12 cellular contexts compared by ENCODE assay signal in the genomic region with DNA sequence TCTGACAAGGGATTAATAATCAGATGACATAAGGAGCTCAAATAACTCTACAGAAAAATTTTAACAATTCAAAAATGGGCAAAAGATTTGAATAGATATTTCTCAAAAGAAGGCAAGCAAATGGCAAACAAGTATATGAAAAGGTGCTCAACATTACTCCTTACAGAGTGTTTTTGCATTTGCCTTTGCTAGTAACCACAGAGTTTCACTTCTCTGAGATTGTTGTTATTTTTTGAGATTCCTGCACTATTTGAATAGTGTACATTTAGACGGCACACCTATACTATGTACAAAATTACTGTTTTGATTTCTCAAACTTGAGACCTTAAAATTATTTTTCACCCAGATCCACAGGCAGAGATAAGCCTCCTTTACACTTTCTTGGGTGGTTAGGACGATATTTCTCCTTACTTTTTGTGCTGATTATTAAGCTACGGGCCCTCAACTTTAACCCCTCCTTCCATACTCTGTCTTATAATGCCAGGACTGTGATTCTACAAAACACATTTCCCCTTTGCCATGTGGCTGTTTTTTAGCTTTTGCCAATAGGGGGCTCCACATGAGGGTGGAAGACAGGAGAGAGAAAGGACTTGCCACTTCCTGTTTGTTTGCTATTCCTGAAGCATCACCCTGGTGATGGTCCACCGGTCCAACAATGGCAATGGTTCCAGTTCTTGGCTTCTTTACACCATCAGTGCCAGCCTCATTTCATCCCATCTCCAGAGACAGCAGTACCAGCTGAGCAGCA.
DNase-seq lines count a peak whose midpoint lies in the region; ATAC-seq, FAIRE-seq and TF ChIP-seq lines count a peak whose summit lies in the region.
"Had no signal": no experiment of that assay in that cellular context is flagged by ENCODE, and none has a peak within 500 bp of the region (broad histone marks: within the 10 kb centered on the region; RNA-seq: fewer than 3 reads in every experiment).

No MANE protein-coding gene starts in this region.

- CTCF ChIA-PET in GM10248 (lab: Yijun Ruan, JAX) (interaction anchor here (1.0 to 1.4 kb wide), 5 partner anchors 8 to 151 kb away, joined by 3 read pairs; no protein-coding TSS in a partner anchor), GM12878 (lab: Yijun Ruan, JAX) (interaction anchor here (0.7 to 1.5 kb wide), 7 partner anchors 8 to 306 kb away, joined by 3 to 6 read pairs (median 3); no protein-coding TSS in a partner anchor)

- in situ Hi-C loops in GM12878 (cut with MboI) = no loop called here

- no peaks in the 10 kb centered on the region for H3K9me3 Mint-ChIP-seq in activated T-cell treated with anti-CD3 and anti-CD28 coated beads, Interleukin-2, amount 50 U/mL, for 24 hours
- no peaks in the 10 kb centered on the region for H3K9me3 Mint-ChIP-seq in activated naive CD8-positive, alpha-beta T cell treated with anti-CD3 and anti-CD28 coated beads for 36 hours
- H3K9me3 Mint-ChIP-seq: activated CD4-positive, alpha-beta memory T cell treated with anti-CD3 and anti-CD28 coated beads for 36 hours had no signal

- TF ChIP-seq POLR2A in GM12878 (IDR thresholded peaks at IDR 0.05; ENCODE audit: low read depth, low read length) = no peak

- H3K36me3 Mint-ChIP-seq in activated T-cell treated with anti-CD3 and anti-CD28 coated beads, Interleukin-2, amount 50 U/mL, for 24 hours (ENCODE audit: low read depth) = no peaks in the 10 kb centered on the region
- H3K36me3 Mint-ChIP-seq in activated naive CD8-positive, alpha-beta T cell treated with anti-CD3 and anti-CD28 coated beads for 36 hours = no peaks in the 10 kb centered on the region
- H3K36me3 Mint-ChIP-seq: activated CD4-positive, alpha-beta memory T cell treated with anti-CD3 and anti-CD28 coated beads for 36 hours had no signal

- POLR2A ChIA-PET in GM10248 (lab: Yijun Ruan, JAX) (no interaction called here), GM12878 (lab: Charles Lee) (no interaction called here)

- H3K36me3 ChIP-seq in GM12878 (ENCODE audit: control insufficient read depth in 2 of 2, insufficient read depth in 2 of 2, low read length in 1 of 2) = no peaks in the 10 kb centered on the region
- no peaks in the 10 kb centered on the region for H3K36me3 ChIP-seq in aorta (ENCODE audit: control insufficient read depth in 1 of 2, insufficient read depth in 2 of 2, low read length in 1 of 2)

- intact Hi-C loops in GM12878 (cut with micrococcal nuclease; ENCODE audit: unreplicated experiment) (no loop called here), aorta (cut with DNase I) (no loop called here)

- no peak overlapping the region for H3K9ac ChIP-seq in GM12878 (ENCODE audit: control insufficient read depth, insufficient read depth, low read length)

- 1% methylated on average over 4 of the region's 4 CpGs for WGBS in GM12878 (ENCODE audit: insufficient coverage, insufficient replicate concordance, low lambda C conversion rate, missing lambda C conversion rate)
- WGBS in aorta, 2 donors = 80 to 83% methylated on average over 4 of the region's 4 CpGs

- H3K27ac ChIP-seq in GM12878 (ENCODE audit: control insufficient read depth, insufficient read depth) (no peak overlapping the region), aorta (ENCODE audit: low read depth in 1 of 2, low read length in 2 of 2) (no peak overlapping the region)

- H2AFZ ChIP-seq in GM12878 (ENCODE audit: control insufficient read depth, low read depth, low read length) = no peak overlapping the region

- no peaks in the 10 kb centered on the region for H3K4me1 ChIP-seq in GM12878 (ENCODE audit: control insufficient read depth, insufficient read depth, low read length)
- no peaks in the 10 kb centered on the region for H3K4me1 ChIP-seq in aorta (ENCODE audit: control insufficient read depth in 1 of 2, insufficient read depth in 2 of 2, low read length in 2 of 2)

- H3K27me3 Mint-ChIP-seq in activated T-cell treated with anti-CD3 and anti-CD28 coated beads, Interleukin-2, amount 50 U/mL, for 24 hours = peaks cover 30% of the 10 kb centered on the region
- peaks cover 14% of the 10 kb centered on the region for H3K27me3 Mint-ChIP-seq in activated naive CD8-positive, alpha-beta T cell treated with anti-CD3 and anti-CD28 coated beads for 36 hours

- peak; percentile 94 for FAIRE-seq in GM12878 (lab: Jason Lieb, UNC)

- ATAC-seq in GM19455 (IDR thresholded peaks at IDR 0.05; ENCODE audit: unreplicated experiment) (peak; percentile 89), HG03354 (IDR thresholded peaks at IDR 0.05; ENCODE audit: poor library complexity, severe bottlenecking, unreplicated experiment) (peak; percentile 66), GM12878 (peak; percentile 76), aorta (ENCODE audit: low FRiP score) (no peak)

- H3K27me3 ChIP-seq in GM12878 (replicated peaks in 1 of 2; ENCODE audit: control insufficient read depth in 2 of 2, insufficient read depth in 2 of 2, low read length in 1 of 2) (no peaks in the 10 kb centered on the region), aorta (ENCODE audit: control insufficient read depth in 1 of 2, insufficient read depth in 2 of 2, low read length in 1 of 2) (no peaks in the 10 kb centered on the region)

- SMC1A ChIA-PET in GM12878 (lab: Charles Lee; ENCODE audit: uncharacterized antibody, unreplicated experiment) = interaction anchor here (0.8 kb wide), 1 partner anchor 20 kb away, joined by 3 read pairs; no protein-coding TSS in a partner anchor

- peak; percentile 6 for TF ChIP-seq CTCF in GM10248 (IDR thresholded peaks at IDR 0.05; ENCODE audit: control extremely low read depth, extremely low read depth, low read depth, missing control alignments)
- TF ChIP-seq CTCF in GM12878 (IDR thresholded peaks at IDR 0.05 in 2 of 3, conservative IDR thresholded peaks at IDR 0.05 in 1 of 3; ENCODE audit: control insufficient read depth in 2 of 3, extremely low read depth in 1 of 3, insufficient read depth in 1 of 3, low read depth in 3 of 3, low read length in 3 of 3) = peak in 2 of 3 experiments; percentile 21 to 24; a peak in 1 of 6 replicates

- peak overlapping the region; percentile 39; the same call in 1 of the 2 replicates for H3K4me2 ChIP-seq in GM12878 (ENCODE audit: control insufficient read depth, insufficient read depth)

- peak; percentile 21 for DNase-seq in GM10248 (ENCODE audit: extremely low spot score)
- DNase-seq in GM12878 (ENCODE audit: low read depth, low spot score) = no peak
- DNase-seq in activated T-cell treated with anti-CD3 and anti-CD28 coated beads, Interleukin-2, amount 50 U/mL, for 24 hours = no peak
- DNase-seq in aorta = no peak
- DNase-seq in activated naive CD8-positive, alpha-beta T cell treated with anti-CD3 and anti-CD28 coated beads for 36 hours = no peak
- no peak for DNase-seq in kidney tubule cell (ENCODE audit: low spot score)
- DNase-seq: activated CD4-positive, alpha-beta memory T cell treated with anti-CD3 and anti-CD28 coated beads for 36 hours; central memory CD4-positive, alpha-beta T cell; NCI-H510A treated with DMSO at 0.1 percent for 48 hours; stimulated activated naive CD4-positive, alpha-beta T cell had no signal

- no peaks in the 10 kb centered on the region for H3K4me1 Mint-ChIP-seq in activated T-cell treated with anti-CD3 and anti-CD28 coated beads, Interleukin-2, amount 50 U/mL, for 24 hours (ENCODE audit: low read depth)
- no peaks in the 10 kb centered on the region for H3K4me1 Mint-ChIP-seq in activated naive CD8-positive, alpha-beta T cell treated with anti-CD3 and anti-CD28 coated beads for 36 hours

- H3K27ac Mint-ChIP-seq in activated T-cell treated with anti-CD3 and anti-CD28 coated beads, Interleukin-2, amount 50 U/mL, for 24 hours = no peak overlapping the region
- H3K27ac Mint-ChIP-seq in activated naive CD8-positive, alpha-beta T cell treated with anti-CD3 and anti-CD28 coated beads for 36 hours = no peak overlapping the region
- H3K27ac Mint-ChIP-seq: activated CD4-positive, alpha-beta memory T cell treated with anti-CD3 and anti-CD28 coated beads for 36 hours had no signal

- no peaks in the 10 kb centered on the region for H4K20me1 ChIP-seq in GM12878 (ENCODE audit: control insufficient read depth, insufficient read depth)

- TF ChIP-seq RAD21 in GM12878 (IDR thresholded peaks at IDR 0.05; ENCODE audit: insufficient read depth, low read depth, low read length) = no peak

- BruUV-seq in GM12878 (replicated peaks; lab: Mats Ljungman, UMichigan) = no TSS peak

- no peak overlapping the region for H3K4me3 Mint-ChIP-seq in activated T-cell treated with anti-CD3 and anti-CD28 coated beads, Interleukin-2, amount 50 U/mL, for 24 hours
- H3K4me3 Mint-ChIP-seq in activated naive CD8-positive, alpha-beta T cell treated with anti-CD3 and anti-CD28 coated beads for 36 hours = no peak overlapping the region
- H3K4me3 Mint-ChIP-seq: activated CD4-positive, alpha-beta memory T cell treated with anti-CD3 and anti-CD28 coated beads for 36 hours had no signal

- H3K9me3 ChIP-seq in GM12878 (replicated peaks; ENCODE audit: control insufficient read depth, insufficient read depth, low read length) = no peaks in the 10 kb centered on the region
- peaks cover 2% of the 10 kb centered on the region for H3K9me3 ChIP-seq in aorta (ENCODE audit: control insufficient read depth, low read length)

- RAD21 ChIA-PET in GM12878 (lab: Charles Lee; ENCODE audit: unreplicated experiment) = no interaction called here

- H3K79me2 ChIP-seq in GM12878 (ENCODE audit: control insufficient read depth, insufficient read depth, low read length) = no peaks in the 10 kb centered on the region

- H3K4me3 ChIP-seq in GM12878 (no peak overlapping the region), aorta (ENCODE audit: low read length in 2 of 2) (no peak overlapping the region)

- no peak for TF ChIP-seq EP300 in GM12878 (IDR thresholded peaks at IDR 0.05; ENCODE audit: borderline replicate concordance in 1 of 2, control insufficient read depth in 1 of 2, low read depth in 2 of 2, low read length in 2 of 2)

TF ChIP-seq in GM12878, 131 proteins besides CTCF, POLR2A, EP300 and RAD21 (continues in another document):
- no peak for TF ChIP-seq IRF3 (IDR thresholded peaks at IDR 0.05)
- TF ChIP-seq CBFB (IDR thresholded peaks at IDR 0.05; ENCODE audit: low read depth) = no peak
- no peak for TF ChIP-seq YBX1 (IDR thresholded peaks at IDR 0.05)
- TF ChIP-seq CBX5 (IDR thresholded peaks at IDR 0.05; ENCODE audit: low read depth) = no peak
- no peak for TF ChIP-seq ZZZ3 (IDR thresholded peaks at IDR 0.05; ENCODE audit: control insufficient read depth, insufficient read length, low read depth)
- TF ChIP-seq CEBPB (IDR thresholded peaks at IDR 0.05; ENCODE audit: borderline replicate concordance in 1 of 2, low read depth in 2 of 2, low read length in 2 of 2) = no peak
- peak; percentile 48 for TF ChIP-seq RUNX3 (IDR thresholded peaks at IDR 0.05; ENCODE audit: low read length)
- TF ChIP-seq RBBP5 (conservative IDR thresholded peaks at IDR 0.05) = no peak
